In the genomic region with DNA sequence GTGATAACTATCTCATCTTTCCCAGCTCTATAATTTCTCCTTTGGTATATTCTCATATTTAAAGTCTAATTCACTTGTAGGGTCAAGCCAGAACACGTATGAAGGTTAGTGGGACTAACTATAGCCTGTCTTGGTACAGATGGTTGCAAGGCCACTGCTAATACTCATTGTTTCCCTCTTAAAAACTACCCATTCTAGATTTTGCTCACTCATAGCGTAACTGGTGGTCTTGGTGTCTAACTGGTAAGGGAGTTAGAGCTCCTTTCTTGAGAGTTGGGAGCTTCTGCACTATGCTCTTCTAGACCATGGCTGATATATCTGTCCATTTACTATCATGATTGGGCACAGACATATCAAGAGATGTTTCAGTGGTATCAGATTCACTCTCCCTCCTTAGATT, we compare ENCODE assay signal across 33 cellular contexts. TPM values are rescaled to one million over a fixed set of nuclear protein-coding genes. Genes with fewer than 3 reads are reported as not detected.
"Had no signal": no experiment of that assay in that cellular context is flagged by ENCODE, and none has a peak within 500 bp of the region (broad histone marks: within the 10 kb centered on the region; RNA-seq: fewer than 3 reads in every experiment).

No MANE protein-coding gene starts in this region.

- H3K27ac Mint-ChIP-seq: activated B cell treated with CpG ODN at 0.5 μM for 24 hours; activated CD4-positive, alpha-beta memory T cell treated with anti-CD3 and anti-CD28 coated beads for 36 hours; activated CD4-positive, alpha-beta T cell treated with anti-CD3 and anti-CD28 coated beads, Interleukin-2, amount 10 ng/mL, durations not matched to agents 7 days and 5 days; activated CD8-positive, alpha-beta memory T cell treated with anti-CD3 and anti-CD28 coated beads, Interleukin-2, amount 10 ng/mL, durations not matched to agents 7 days and 5 days; activated CD8-positive, alpha-beta T cell treated with anti-CD3 and anti-CD28 coated beads for 36 hours; activated naive CD4-positive, alpha-beta T cell treated with anti-CD3 and anti-CD28 coated beads, Interleukin-2, amount 10 ng/mL, durations not matched to agents 7 days and 5 days; activated naive CD4-positive, alpha-beta T cell treated with anti-CD3 and anti-CD28 coated beads, Interleukin-2, amount 50 U/mL, for 24 hours; activated naive CD8-positive, alpha-beta T cell; activated T-cell treated with anti-CD3 and anti-CD28 coated beads, Interleukin-2, amount 50 U/mL, for 24 hours; activated T-helper 2 cell treated with anti-CD3 and anti-CD28 coated beads, Interferon-gamma antibody, Interleukin-2, Interleukin-4, amounts not matched to agents 10 μg/mL and 5 μg/mL and 100 μg/mL, durations not matched to agents 14 hours and 24 hours and 36 hours; brain; T-helper 1 cell treated with Interleukin-12 subunit alpha and Interleukin-12 subunit beta and Interleukin-4 antibody, amounts not matched to agents 30 μg/mL and 1 μg/mL, for 36 hours; T-helper 2 cell treated with Interferon-gamma antibody and Interleukin-4, amounts not matched to agents 5 μg/mL and 100 μg/mL, for 36 hours had no signal

- ATAC-seq: activated CD8-positive, alpha-beta memory T cell treated with anti-CD3 and anti-CD28 coated beads, Interleukin-2, amount 10 ng/mL, durations not matched to agents 7 days and 5 days; activated CD8-positive, alpha-beta T cell treated with anti-CD3 and anti-CD28 coated beads for 36 hours had no signal

- H3K9me3 ChIP-seq: ascending aorta had no signal

- H3K4me1 ChIP-seq: ascending aorta had no signal

- H3K27ac ChIP-seq: cardiac muscle cell, VCaP had no signal

- H3K27me3 Mint-ChIP-seq: activated B cell treated with CpG ODN at 0.5 μM for 24 hours; activated CD4-positive, alpha-beta memory T cell treated with anti-CD3 and anti-CD28 coated beads for 36 hours; activated CD4-positive, alpha-beta T cell treated with anti-CD3 and anti-CD28 coated beads, Interleukin-2, amount 10 ng/mL, durations not matched to agents 7 days and 5 days; activated CD8-positive, alpha-beta memory T cell treated with anti-CD3 and anti-CD28 coated beads, Interleukin-2, amount 10 ng/mL, durations not matched to agents 7 days and 5 days; activated CD8-positive, alpha-beta T cell treated with anti-CD3 and anti-CD28 coated beads for 36 hours; activated naive CD4-positive, alpha-beta T cell treated with anti-CD3 and anti-CD28 coated beads, Interleukin-2, amount 10 ng/mL, durations not matched to agents 7 days and 5 days; activated naive CD4-positive, alpha-beta T cell treated with anti-CD3 and anti-CD28 coated beads, Interleukin-2, amount 50 U/mL, for 24 hours; activated naive CD8-positive, alpha-beta T cell; activated T-cell treated with anti-CD3 and anti-CD28 coated beads, Interleukin-2, amount 50 U/mL, for 24 hours; brain; central memory CD8-positive, alpha-beta T cell had no signal

- H3K36me3 Mint-ChIP-seq: activated CD4-positive, alpha-beta memory T cell treated with anti-CD3 and anti-CD28 coated beads for 36 hours; brain had no signal

- H3K36me3 ChIP-seq: cardiac muscle cell had no signal

- H3K9me3 Mint-ChIP-seq: activated B cell treated with CpG ODN at 0.5 μM for 24 hours; activated CD4-positive, alpha-beta memory T cell treated with anti-CD3 and anti-CD28 coated beads for 36 hours; activated CD8-positive, alpha-beta T cell treated with anti-CD3 and anti-CD28 coated beads for 36 hours; activated T-cell treated with anti-CD3 and anti-CD28 coated beads, Interleukin-2, amount 50 U/mL, for 24 hours; brain; central memory CD8-positive, alpha-beta T cell had no signal

- H3K27me3 ChIP-seq: ascending aorta, cardiac muscle cell had no signal

- DNase-seq: activated B cell treated with CpG ODN at 0.5 μM for 24 hours; activated CD4-positive, alpha-beta memory T cell treated with anti-CD3 and anti-CD28 coated beads for 36 hours; activated CD4-positive, alpha-beta T cell treated with anti-CD3 and anti-CD28 coated beads for 48 hours; activated CD4-positive, alpha-beta T cell treated with anti-CD3 and anti-CD28 coated beads, Interleukin-2, amount 10 ng/mL, durations not matched to agents 7 days and 5 days; activated CD4-positive, CD25-positive, alpha-beta regulatory T cell treated with anti-CD3 and anti-CD28 coated beads, Interleukin-2, amount 50 U/mL, for 72 hours; activated CD8-positive, alpha-beta memory T cell treated with anti-CD3 and anti-CD28 coated beads, Interleukin-2, amount 10 ng/mL, durations not matched to agents 7 days and 5 days; activated CD8-positive, alpha-beta memory T cell treated with anti-CD3 and anti-CD28 coated beads, Interleukin-2, amount 50 U/mL, for 48 hours; activated CD8-positive, alpha-beta T cell treated with anti-CD3 and anti-CD28 coated beads for 36 hours; activated effector memory CD4-positive, alpha-beta T cell treated with Interleukin-2 at 50 U/mL for 16 hours; activated gamma-delta T cell; activated naive CD4-positive, alpha-beta T cell treated with anti-CD3 and anti-CD28 coated beads, Interleukin-2, amount 10 ng/mL, durations not matched to agents 7 days and 5 days; activated naive CD4-positive, alpha-beta T cell treated with Interleukin-2 at 50 U/mL for 16 hours; activated T-cell treated with anti-CD3 and anti-CD28 coated beads, Interleukin-2, amount 50 U/mL, for 24 hours; activated T-cell treated with anti-CD3 and anti-CD28 coated beads, Interleukin-2, amount 50 U/mL, for 48 hours; amygdala; anterior cingulate cortex; caudate nucleus; cerebellar nuclear complex; T-helper 1 cell; T-helper 2 cell; T-helper 9 cell had no signal

- H3K4me3 Mint-ChIP-seq: activated B cell treated with CpG ODN at 0.5 μM for 24 hours; activated CD4-positive, alpha-beta memory T cell treated with anti-CD3 and anti-CD28 coated beads for 36 hours; activated CD4-positive, alpha-beta T cell treated with anti-CD3 and anti-CD28 coated beads, Interleukin-2, amount 10 ng/mL, durations not matched to agents 7 days and 5 days; activated CD8-positive, alpha-beta memory T cell treated with anti-CD3 and anti-CD28 coated beads, Interleukin-2, amount 10 ng/mL, durations not matched to agents 7 days and 5 days; activated CD8-positive, alpha-beta T cell treated with anti-CD3 and anti-CD28 coated beads for 36 hours; activated naive CD4-positive, alpha-beta T cell treated with anti-CD3 and anti-CD28 coated beads, Interleukin-2, amount 10 ng/mL, durations not matched to agents 7 days and 5 days; activated naive CD4-positive, alpha-beta T cell treated with anti-CD3 and anti-CD28 coated beads, Interleukin-2, amount 50 U/mL, for 24 hours; activated naive CD8-positive, alpha-beta T cell; activated T-cell treated with anti-CD3 and anti-CD28 coated beads, Interleukin-2, amount 50 U/mL, for 24 hours; brain; central memory CD8-positive, alpha-beta T cell; T-helper 1 cell treated with Interleukin-12 subunit alpha and Interleukin-12 subunit beta and Interleukin-4 antibody, amounts not matched to agents 30 μg/mL and 1 μg/mL, for 36 hours; T-helper 2 cell treated with Interferon-gamma antibody and Interleukin-4, amounts not matched to agents 5 μg/mL and 100 μg/mL, for 36 hours had no signal

- FAIRE-seq: bronchial epithelial cell, TTC549 had no signal

- H3K4me3 ChIP-seq: ascending aorta, cardiac muscle cell had no signal

RNA-seq across cellular contexts. Expression of gene MGP, which starts 8.8 kb away (rescaled TPM):
- total RNA-seq: activated B cell treated with CpG ODN at 0.5 μM for 24 hours; activated CD4-positive, alpha-beta memory T cell treated with anti-CD3 and anti-CD28 coated beads for 36 hours; activated CD8-positive, alpha-beta memory T cell treated with anti-CD3 and anti-CD28 coated beads, Interleukin-2, amount 10 ng/mL, durations not matched to agents 7 days and 5 days; activated CD8-positive, alpha-beta T cell treated with anti-CD3 and anti-CD28 coated beads for 36 hours; activated T-helper 2 cell treated with anti-CD3 and anti-CD28 coated beads, Interferon-gamma antibody, Interleukin-2, Interleukin-4, amounts not matched to agents 10 μg/mL and 5 μg/mL and 100 μg/mL, durations not matched to agents 14 hours and 24 hours and 36 hours; cardiac muscle cell had no signal

RNA-seq across cellular contexts. Expression of gene ART4, which starts 33.5 kb away (rescaled TPM):
- total RNA-seq: activated B cell treated with CpG ODN at 0.5 μM for 24 hours; activated CD4-positive, alpha-beta memory T cell treated with anti-CD3 and anti-CD28 coated beads for 36 hours; activated CD4-positive, alpha-beta T cell treated with anti-CD3 and anti-CD28 coated beads, Interleukin-2, amount 10 ng/mL, durations not matched to agents 7 days and 5 days; activated CD8-positive, alpha-beta memory T cell treated with anti-CD3 and anti-CD28 coated beads, Interleukin-2, amount 10 ng/mL, durations not matched to agents 7 days and 5 days; activated CD8-positive, alpha-beta T cell treated with anti-CD3 and anti-CD28 coated beads for 36 hours; activated T-helper 2 cell treated with anti-CD3 and anti-CD28 coated beads, Interferon-gamma antibody, Interleukin-2, Interleukin-4, amounts not matched to agents 10 μg/mL and 5 μg/mL and 100 μg/mL, durations not matched to agents 14 hours and 24 hours and 36 hours; bronchial epithelial cell; cardiac muscle cell had no signal
